1 cellular context compared by ENCODE assay signal in genomic region chr11:102359372-102359771, GRCh38.
TF ChIP-seq lines count a peak whose summit lies in the region.

No MANE protein-coding gene starts in this region.

TF ChIP-seq in HepG2, 621 proteins besides CTCF, POLR2A, EP300 and RAD21:
- no peak for TF ChIP-seq PATZ1 (CRISPR knock-in tag; IDR thresholded peaks at IDR 0.05)
- no peak for TF ChIP-seq GTF3A (CRISPR knock-in tag; conservative IDR thresholded peaks at IDR 0.05)
- TF ChIP-seq IRF1 (CRISPR knock-in tag; IDR thresholded peaks at IDR 0.05; ENCODE audit: low read depth) = no peak
- no peak for TF ChIP-seq REST (IDR thresholded peaks at IDR 0.05; ENCODE audit: borderline replicate concordance in 1 of 2, low read depth in 1 of 2, low read length in 2 of 2)
- peak; percentile 97; the same call in 1 of the 2 replicates for TF ChIP-seq ZNF337 (CRISPR knock-in tag; IDR thresholded peaks at IDR 0.05; ENCODE audit: borderline replicate concordance, low read depth)
- TF ChIP-seq PREB (CRISPR knock-in tag; IDR thresholded peaks at IDR 0.05) = no peak
- no peak for TF ChIP-seq GFI1 (CRISPR knock-in tag; IDR thresholded peaks at IDR 0.05; ENCODE audit: borderline replicate concordance)
- no peak for TF ChIP-seq HOXA5 (CRISPR knock-in tag; IDR thresholded peaks at IDR 0.05)
